Comparison of ENCODE assay signal across 21 cellular contexts in the genomic region with DNA sequence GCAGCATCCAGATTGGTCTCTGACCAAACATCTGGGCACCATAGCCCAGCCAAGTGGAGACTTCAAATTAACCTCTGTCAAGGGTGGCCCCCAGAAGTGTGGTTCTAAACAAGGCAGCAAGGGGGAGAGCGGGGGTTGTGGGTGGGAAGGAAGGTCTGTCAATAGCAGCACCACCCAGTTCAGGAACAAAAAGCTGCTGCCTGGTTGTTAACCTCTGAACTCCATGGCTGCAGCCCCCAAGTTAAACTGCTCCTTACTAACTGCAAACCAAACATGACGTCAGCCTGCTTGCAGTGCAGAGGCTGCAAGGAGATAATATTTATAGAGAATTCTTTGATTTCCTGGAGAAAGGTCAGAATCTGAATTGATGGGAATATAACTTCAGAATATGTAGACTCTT.
A peak's percentile ranks its signal among the peaks of the same experiment; 100 is the strongest.
DNase-seq lines count a peak whose midpoint lies in the region; ATAC-seq, FAIRE-seq and TF ChIP-seq lines count a peak whose summit lies in the region.
"Had no signal": no experiment of that assay in that cellular context is flagged by ENCODE, and none has a peak within 500 bp of the region (broad histone marks: within the 10 kb centered on the region; RNA-seq: fewer than 3 reads in every experiment).

No MANE protein-coding gene starts in this region.

- peak overlapping the region; percentile 78 to 92; a peak in 5 of 6 replicates for H3K27ac ChIP-seq in A549
- H3K27ac ChIP-seq in CD4-positive, CD25-positive, alpha-beta regulatory T cell (ENCODE audit: insufficient read depth, low read length, poor library complexity, severe bottlenecking): no peak overlapping the region
- H3K27ac ChIP-seq in lung (ENCODE audit: low read depth in 1 of 2, low read length in 1 of 2): no peak overlapping the region
- no peak overlapping the region for H3K27ac ChIP-seq in upper lobe of left lung
- H3K27ac ChIP-seq: foreskin keratinocyte, KMS-11, left ventricle myocardium inferior, right atrium auricular region had no signal

- DNase-seq in A549 (ENCODE audit: low read depth in 1 of 2, low spot score in 1 of 2): peak in 1 of 2 experiments; percentile 18
- no peak for DNase-seq in CD4-positive, CD25-positive, alpha-beta regulatory T cell
- DNase-seq in T-cell: peak in 17 of 34 experiments; percentile 10 to 58 (median 33)
- DNase-seq in lung (ENCODE audit: low spot score): no peak
- DNase-seq in upper lobe of left lung: no peak
- DNase-seq: activated effector memory CD4-positive, alpha-beta T cell treated with anti-CD3 and anti-CD28 coated beads, Interleukin-2, amount 50 U/mL, for 16 hours; DMS79 treated with DMSO at 0.1 percent for 48 hours; foreskin keratinocyte; left ventricle myocardium inferior; NCI-H446; OCI-M1 had no signal

- POLR2A ChIA-PET in A549 (lab: Yijun Ruan, JAX): no interaction called here
- POLR2A ChIA-PET in T-cell (lab: Charles Lee): interaction anchor here (0.7 to 1.2 kb wide), 4 partner anchors 9 to 76 kb away, joined by 3 read pairs; no protein-coding TSS in a partner anchor

- no peaks in the 10 kb centered on the region for H3K36me3 Mint-ChIP-seq in CD4-positive, CD25-positive, alpha-beta regulatory T cell
- H3K36me3 Mint-ChIP-seq in T-cell: peaks cover 7% of the 10 kb centered on the region

- H3K4me1 Mint-ChIP-seq in CD4-positive, CD25-positive, alpha-beta regulatory T cell: peaks cover 36 to 83% (median 63%) of the 10 kb centered on the region in 4 donors
- H3K4me1 Mint-ChIP-seq in T-cell: peaks cover 64 to 83% (median 76%) of the 10 kb centered on the region in 3 donors
- H3K4me1 Mint-ChIP-seq: nephron had no signal

- H3K9me3 Mint-ChIP-seq in CD4-positive, CD25-positive, alpha-beta regulatory T cell: peaks cover 0 to 8% (median 6%) of the 10 kb centered on the region in 7 donors
- peaks cover 0 to 8% (median 6%) of the 10 kb centered on the region in 3 donors for H3K9me3 Mint-ChIP-seq in T-cell

- no peak for FAIRE-seq in A549 (lab: Jason Lieb, UNC)
- FAIRE-seq: bronchial epithelial cell, endometrium had no signal

- TF ChIP-seq EP300 in A549 (IDR thresholded peaks at IDR 0.05) (no peak), upper lobe of left lung (IDR thresholded peaks at IDR 0.05) (no peak)

- TF ChIP-seq RAD21 in A549 (conservative IDR thresholded peaks at IDR 0.05 in 1 of 2, IDR thresholded peaks at IDR 0.05 in 1 of 2): no peak

- no peak for TF ChIP-seq POLR2A in A549 (IDR thresholded peaks at IDR 0.05; ENCODE audit: low read length)
- TF ChIP-seq POLR2A in upper lobe of left lung (IDR thresholded peaks at IDR 0.05): no peak

- H3K4me3 ChIP-seq in A549 (no peak overlapping the region), lung (no peak overlapping the region), upper lobe of left lung (no peak overlapping the region)
- H3K4me3 ChIP-seq in CD4-positive, CD25-positive, alpha-beta regulatory T cell (ENCODE audit: low read depth, low read length): no peak overlapping the region
- H3K4me3 ChIP-seq: left ventricle myocardium inferior, right atrium auricular region had no signal

- TF ChIP-seq CTCF in A549 (IDR thresholded peaks at IDR 0.05): no peak
- TF ChIP-seq CTCF in lung (IDR thresholded peaks at IDR 0.05; ENCODE audit: control extremely low read depth, extremely low read depth): no peak
- TF ChIP-seq CTCF in upper lobe of left lung (IDR thresholded peaks at IDR 0.05): no peak

- H3K4me2 ChIP-seq in A549: peak overlapping the region; percentile 20
- H3K4me2 ChIP-seq: KMS-11 had no signal

- CTCF ChIA-PET in A549 (lab: Yijun Ruan, JAX): interaction anchor here (1.3 kb wide), 1 partner anchor 76 kb away, joined by 4 read pairs; no protein-coding TSS in a partner anchor
- CTCF ChIA-PET in T-cell (lab: Charles Lee): interaction anchor here in 1 of 2 donors (0.9 to 1.3 kb wide), 2 partner anchors 26 to 77 kb away, joined by 3 to 4 read pairs; a partner anchor contains a TSS

- no peaks in the 10 kb centered on the region for H3K9me3 ChIP-seq in A549
- H3K9me3 ChIP-seq in CD4-positive, CD25-positive, alpha-beta regulatory T cell (ENCODE audit: control insufficient read depth in 2 of 2, low read length in 2 of 2): no peaks in the 10 kb centered on the region
- H3K9me3 ChIP-seq in lung (ENCODE audit: control insufficient read depth in 2 of 2, insufficient read depth in 1 of 2, low read length in 1 of 2): no peaks in the 10 kb centered on the region
- H3K9me3 ChIP-seq in upper lobe of left lung: no peaks in the 10 kb centered on the region
- H3K9me3 ChIP-seq: left ventricle myocardium inferior, right atrium auricular region had no signal

- peak overlapping the region in 2 of 4 donors; percentile 36 to 66 for H3K4me3 Mint-ChIP-seq in CD4-positive, CD25-positive, alpha-beta regulatory T cell
- peak overlapping the region in 1 of 3 donors; percentile 50 for H3K4me3 Mint-ChIP-seq in T-cell
- H3K4me3 Mint-ChIP-seq: B cell, nephron had no signal

- no peaks in the 10 kb centered on the region for H3K27me3 ChIP-seq in CD4-positive, CD25-positive, alpha-beta regulatory T cell (ENCODE audit: control insufficient read depth, insufficient read depth, low read length)
- H3K27me3 ChIP-seq in lung (ENCODE audit: control insufficient read depth, insufficient read depth) (no peaks in the 10 kb centered on the region), upper lobe of left lung (no peaks in the 10 kb centered on the region)
- H3K27me3 ChIP-seq: foreskin keratinocyte, right atrium auricular region had no signal

- H3K27ac Mint-ChIP-seq in CD4-positive, CD25-positive, alpha-beta regulatory T cell: peak overlapping the region; percentile 90 to 99 (median 90)
- H3K27ac Mint-ChIP-seq in T-cell: peak overlapping the region; percentile 97 to 98
- H3K27ac Mint-ChIP-seq: B cell, nephron had no signal

- H3K4me1 ChIP-seq in A549 (peaks cover 44% of the 10 kb centered on the region), lung (ENCODE audit: control insufficient read depth in 2 of 2, insufficient read depth in 2 of 2, low read length in 2 of 2) (peaks cover 0 to 2% of the 10 kb centered on the region in 2 donors), upper lobe of left lung (peaks cover 0 to 10% (median 3%) of the 10 kb centered on the region in 4 donors)
- H3K4me1 ChIP-seq in CD4-positive, CD25-positive, alpha-beta regulatory T cell (ENCODE audit: control insufficient read depth, insufficient read depth, low read length, poor library complexity, severe bottlenecking): peaks cover 56% of the 10 kb centered on the region
- H3K4me1 ChIP-seq: left ventricle myocardium inferior, right atrium auricular region had no signal

- ATAC-seq in A549: no peak
- ATAC-seq in CD4-positive, CD25-positive, alpha-beta regulatory T cell (ENCODE audit: low read depth in 2 of 2): no peak
- peak in 1 of 4 experiments; percentile 25 for ATAC-seq in T-cell (replicated peaks in 1 of 4)
- peak; percentile 21 for ATAC-seq in lung (ENCODE audit: insufficient read depth, low FRiP score)
- ATAC-seq in HG03097 (IDR thresholded peaks at IDR 0.05; ENCODE audit: low FRiP score, unreplicated experiment): no peak
- no peak for ATAC-seq in upper lobe of left lung (ENCODE audit: low FRiP score in 2 of 2)
- ATAC-seq in HG03432 (IDR thresholded peaks at IDR 0.05; ENCODE audit: unreplicated experiment): no peak
- no peak for ATAC-seq in HG02759 (IDR thresholded peaks at IDR 0.05; ENCODE audit: unreplicated experiment)
- ATAC-seq: foreskin keratinocyte, SK-N-SH treated with all-trans-retinoic acid at 6 μM for 48 hours had no signal

- WGBS in A549 (ENCODE audit: missing lambda C conversion rate): 67% methylated on average over 2 of the region's 2 CpGs
- WGBS in lung, 2 donors: 67 to 74% methylated on average over 2 of the region's 2 CpGs
- 60 to 70% methylated on average over 2 of the region's 2 CpGs for WGBS in upper lobe of left lung, 2 donors

- H3K36me3 ChIP-seq in CD4-positive, CD25-positive, alpha-beta regulatory T cell (ENCODE audit: control insufficient read depth, insufficient read depth, low read length): no peaks in the 10 kb centered on the region
- H3K36me3 ChIP-seq in lung (ENCODE audit: control insufficient read depth in 2 of 2, insufficient read depth in 2 of 2, low read length in 2 of 2): no peaks in the 10 kb centered on the region
- no peaks in the 10 kb centered on the region for H3K36me3 ChIP-seq in upper lobe of left lung
- H3K36me3 ChIP-seq: left ventricle myocardium inferior, right atrium auricular region had no signal

- H3K27me3 Mint-ChIP-seq in CD4-positive, CD25-positive, alpha-beta regulatory T cell: no peaks in the 10 kb centered on the region
- H3K27me3 Mint-ChIP-seq in T-cell: no peaks in the 10 kb centered on the region
- H3K27me3 Mint-ChIP-seq: B cell had no signal

TF ChIP-seq in A549, 52 proteins besides CTCF, POLR2A, EP300 and RAD21:
- no peak for TF ChIP-seq PHF8 (IDR thresholded peaks at IDR 0.05; ENCODE audit: borderline replicate concordance, low read depth)
- no peak for TF ChIP-seq FOSL2 (IDR thresholded peaks at IDR 0.05)
- TF ChIP-seq FOSL2 (CRISPR knock-in tag; IDR thresholded peaks at IDR 0.05): no peak
- no peak for TF ChIP-seq CHD4 (IDR thresholded peaks at IDR 0.05; ENCODE audit: borderline replicate concordance)
- no peak for TF ChIP-seq HOXB5 (CRISPR knock-in tag; IDR thresholded peaks at IDR 0.05)
- TF ChIP-seq ZNF302 (CRISPR knock-in tag; IDR thresholded peaks at IDR 0.05): no peak
- no peak for TF ChIP-seq JUNB (IDR thresholded peaks at IDR 0.05)
- TF ChIP-seq HOXA7 (CRISPR knock-in tag; IDR thresholded peaks at IDR 0.05): no peak
- TF ChIP-seq NR3C1 (IDR thresholded peaks at IDR 0.05): no peak
- TF ChIP-seq FOSB (CRISPR knock-in tag; IDR thresholded peaks at IDR 0.05): no peak
- no peak for TF ChIP-seq ZC3H11A (IDR thresholded peaks at IDR 0.05)
- TF ChIP-seq, protein P1, sequence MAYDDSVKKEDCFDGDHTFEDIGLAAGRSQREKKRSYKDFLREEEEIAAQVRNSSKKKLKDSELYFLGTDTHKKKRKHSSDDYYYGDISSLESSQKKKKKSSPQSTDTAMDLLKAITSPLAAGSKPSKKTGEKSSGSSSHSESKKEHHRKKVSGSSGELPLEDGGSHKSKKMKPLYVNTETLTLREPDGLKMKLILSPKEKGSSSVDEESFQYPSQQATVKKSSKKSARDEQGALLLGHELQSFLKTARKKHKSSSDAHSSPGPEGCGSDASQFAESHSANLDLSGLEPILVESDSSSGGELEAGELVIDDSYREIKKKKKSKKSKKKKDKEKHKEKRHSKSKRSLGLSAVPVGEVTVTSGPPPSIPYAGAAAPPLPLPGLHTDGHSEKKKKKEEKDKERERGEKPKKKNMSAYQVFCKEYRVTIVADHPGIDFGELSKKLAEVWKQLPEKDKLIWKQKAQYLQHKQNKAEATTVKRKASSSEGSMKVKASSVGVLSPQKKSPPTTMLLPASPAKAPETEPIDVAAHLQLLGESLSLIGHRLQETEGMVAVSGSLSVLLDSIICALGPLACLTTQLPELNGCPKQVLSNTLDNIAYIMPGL (CRISPR knock-in tag; IDR thresholded peaks at IDR 0.05; ENCODE audit: borderline replicate concordance): no peak

Comparison
In these comparisons a context has a peak if more than half of its experiments do, and no peak if none do; other contexts are left out.
1. H3K27ac ChIP-seq: peak in A549 (2 of 2); none in CD4-positive, CD25-positive, alpha-beta regulatory T cell (single experiment), lung (0 of 2) and upper lobe of left lung (0 of 4).